In the genomic region with DNA sequence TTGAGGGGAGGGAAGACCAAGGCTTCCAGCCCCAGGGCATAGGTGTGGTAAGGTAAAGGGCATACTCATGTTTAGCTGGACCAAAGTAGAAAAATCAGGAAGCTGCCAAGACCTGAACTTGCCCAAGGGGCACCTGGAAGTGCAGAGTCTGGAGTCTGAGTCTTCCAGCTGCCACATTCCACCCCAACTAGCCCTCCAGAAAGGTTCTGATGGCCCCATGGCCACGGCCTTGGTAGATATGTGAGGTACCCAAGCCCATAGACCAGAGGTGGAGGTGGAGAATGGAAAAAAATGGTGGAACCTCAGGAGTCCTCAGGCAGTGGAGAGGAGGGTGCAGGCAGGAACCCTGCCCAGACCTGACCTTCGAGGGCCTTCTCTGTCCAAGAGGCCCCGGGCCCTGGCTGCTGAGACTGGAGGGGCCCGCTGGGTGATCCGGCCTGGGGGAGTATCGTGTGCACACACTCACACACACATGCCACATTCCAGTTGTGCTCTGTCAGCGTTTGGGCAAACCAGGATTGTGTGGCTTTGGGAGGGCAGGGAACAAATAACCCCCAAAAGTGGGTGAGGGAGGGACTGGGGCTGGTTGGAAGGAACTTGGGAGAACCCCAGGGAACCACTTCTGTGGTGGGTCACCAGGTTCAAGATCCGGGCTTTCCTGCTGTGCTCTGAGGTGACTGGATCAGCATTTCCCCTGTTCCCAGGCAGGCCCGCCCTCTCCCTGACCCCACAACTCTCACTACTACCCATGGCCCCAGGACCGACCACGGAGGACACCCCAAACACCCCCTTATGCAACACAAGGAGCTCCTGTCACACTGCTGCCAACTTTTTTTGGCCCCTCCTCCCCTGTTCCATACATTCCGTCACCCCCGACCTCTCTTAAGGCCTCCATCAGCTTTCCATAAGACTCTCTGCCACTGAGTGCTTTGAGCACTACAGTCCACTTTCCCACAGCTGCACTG, we compare ENCODE assay signal across 1 cellular context.
TF ChIP-seq lines count a peak whose summit lies in the region.

No MANE protein-coding gene starts in this region.

TF ChIP-seq in HEK293T, 16 proteins besides CTCF, POLR2A, EP300 and RAD21 (continued from another document):
- TF ChIP-seq ELF4 (IDR thresholded peaks at IDR 0.05) (no peak), SUZ12 (IDR thresholded peaks at IDR 0.05) (no peak), TARDBP (IDR thresholded peaks at IDR 0.05) (no peak), ARNT (IDR thresholded peaks at IDR 0.05) (no peak), LEF1 (IDR thresholded peaks at IDR 0.05; ENCODE audit: borderline replicate concordance) (no peak), FOXK2 (IDR thresholded peaks at IDR 0.05) (no peak), CTBP1 (IDR thresholded peaks at IDR 0.05; ENCODE audit: borderline replicate concordance) (no peak), HDGF (IDR thresholded peaks at IDR 0.05; ENCODE audit: borderline replicate concordance) (no peak), FOXM1 (IDR thresholded peaks at IDR 0.05; ENCODE audit: borderline replicate concordance) (no peak)
